In the genomic region with DNA sequence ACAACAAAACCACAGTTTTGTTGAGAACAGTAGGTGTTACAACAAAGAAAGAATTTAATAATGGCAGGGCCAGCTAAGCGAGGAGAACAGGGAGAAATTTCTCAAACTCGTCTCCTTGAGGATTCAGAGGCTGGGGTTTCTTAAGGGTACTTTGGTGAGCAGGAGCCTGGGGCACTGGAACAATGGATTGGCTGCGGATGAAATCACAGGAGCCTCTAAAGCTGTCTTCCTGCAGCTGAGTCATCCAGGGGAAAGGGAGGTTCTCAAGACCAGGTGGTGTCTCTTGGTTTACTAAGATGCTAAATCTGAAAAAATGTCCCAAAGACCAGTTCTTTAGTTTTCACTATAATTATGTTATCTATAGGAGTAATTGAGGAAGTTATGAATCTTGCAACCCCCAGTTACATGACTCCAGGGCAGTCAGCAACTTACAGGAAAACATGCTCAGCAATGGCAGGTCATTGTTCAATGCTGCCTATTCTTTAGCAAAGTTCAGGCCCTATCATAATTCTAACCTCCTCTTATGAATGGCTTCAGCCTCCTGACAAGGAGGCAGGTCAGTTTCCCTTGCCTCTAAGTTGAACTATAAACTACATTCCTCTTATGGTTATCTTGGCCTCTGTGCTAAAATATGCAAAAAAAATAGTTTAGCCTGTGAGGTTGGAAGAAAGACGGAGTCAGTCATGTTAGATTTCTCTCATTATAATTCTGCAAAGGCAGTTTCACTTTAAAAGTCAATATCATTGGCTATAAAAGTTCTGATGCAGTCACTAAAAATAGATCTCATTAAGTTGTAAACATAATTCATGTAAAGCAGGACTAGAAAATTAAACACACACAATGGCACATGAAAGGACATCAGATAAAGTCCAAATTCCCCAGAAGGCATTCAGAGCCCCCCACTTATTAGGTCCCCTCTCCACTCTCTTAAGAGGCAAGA, we compare ENCODE assay signal across 14 cellular contexts.
DNase-seq lines count a peak whose midpoint lies in the region; ATAC-seq and TF ChIP-seq lines count a peak whose summit lies in the region.
"Had no signal": no experiment of that assay in that cellular context is flagged by ENCODE, and none has a peak within 500 bp of the region (broad histone marks: within the 10 kb centered on the region; RNA-seq: fewer than 3 reads in every experiment).

No MANE protein-coding gene starts in this region.

- H3K9me3 ChIP-seq in colonic mucosa (no peaks in the 10 kb centered on the region), thyroid gland (no peaks in the 10 kb centered on the region)
- H3K9me3 ChIP-seq: upper lobe of right lung had no signal

- H3K36me3 ChIP-seq in colonic mucosa (no peaks in the 10 kb centered on the region), thyroid gland (no peaks in the 10 kb centered on the region)
- H3K36me3 ChIP-seq: BLaER1 treated with 17β-estradiol and CSF1 and Interleukin-3, amounts not matched to agents 10 nM and 100 nM; cardiac muscle cell; upper lobe of right lung had no signal

- WGBS in thyroid gland, 2 donors, result 48 to 54% methylated on average over 4 of the region's 4 CpGs

- H3K27me3 ChIP-seq in colonic mucosa (no peaks in the 10 kb centered on the region), thyroid gland (no peaks in the 10 kb centered on the region)
- H3K27me3 ChIP-seq: BLaER1 treated with 17β-estradiol and CSF1 and Interleukin-3, amounts not matched to agents 10 nM and 100 nM; cardiac muscle cell; upper lobe of right lung had no signal

- TF ChIP-seq POLR2A in thyroid gland (IDR thresholded peaks at IDR 0.05), result no peak

- intact Hi-C loops in colonic mucosa (cut with DNase I), result loop anchor here (10.0 kb wide), 1 partner anchor 63 kb away; no protein-coding TSS in a partner anchor
- intact Hi-C loops in thyroid gland (cut with DNase I), result no loop called here

- H3K27ac ChIP-seq in colonic mucosa, result peak overlapping the region; percentile 80
- H3K27ac ChIP-seq in thyroid gland, result peak overlapping the region; percentile 11 to 58 (median 56)
- H3K27ac ChIP-seq in substantia nigra (ENCODE audit: low read depth, low read length, poor library complexity, severe bottlenecking), result no peak overlapping the region
- H3K27ac ChIP-seq: BLaER1 treated with 17β-estradiol and CSF1 and Interleukin-3, amounts not matched to agents 10 nM and 100 nM; cardiac muscle cell; upper lobe of right lung had no signal

- H3K4me3 ChIP-seq in colonic mucosa, result no peak overlapping the region
- H3K4me3 ChIP-seq in thyroid gland (replicated peaks in 1 of 3), result no peak overlapping the region
- H3K4me3 ChIP-seq: BLaER1 treated with 17β-estradiol and CSF1 and Interleukin-3, amounts not matched to agents 10 nM and 100 nM; cardiac muscle cell; upper lobe of right lung had no signal

- H3K9ac ChIP-seq in colonic mucosa (ENCODE audit: low read depth in 2 of 2, low read length in 2 of 2), result no peak overlapping the region
- H3K9ac ChIP-seq: BLaER1 treated with 17β-estradiol and CSF1 and Interleukin-3, amounts not matched to agents 10 nM and 100 nM had no signal

- TF ChIP-seq CTCF in colonic mucosa (IDR thresholded peaks at IDR 0.05) (no peak), thyroid gland (IDR thresholded peaks at IDR 0.05) (no peak)

- ATAC-seq in HG02870 (IDR thresholded peaks at IDR 0.05; ENCODE audit: unreplicated experiment), result no peak
- ATAC-seq: upper lobe of right lung had no signal

- peak; percentile 51 for DNase-seq in M059J (ENCODE audit: low read depth)
- DNase-seq in colonic mucosa, result no peak
- peak; percentile 77 for DNase-seq in islet precursor cell
- peak; percentile 41 to 54 for DNase-seq in thyroid gland
- DNase-seq in substantia nigra (lab: John Stamatoyannopoulos, UW), result no peak
- no peak for DNase-seq in GDM1 (lab: John Stamatoyannopoulos, UW)
- DNase-seq: activated B cell treated with CpG ODN at 0.5 μM for 24 hours; activated naive CD4-positive, alpha-beta T cell treated with Interleukin-2 at 50 U/mL for 16 hours; NCI-H1105 treated with DMSO at 0.1 percent for 48 hours; NCI-H345; upper lobe of right lung had no signal

- H3K4me1 ChIP-seq in colonic mucosa (no peaks in the 10 kb centered on the region), thyroid gland (peaks cover 29 to 52% of the 10 kb centered on the region in 2 donors)
- H3K4me1 ChIP-seq: upper lobe of right lung had no signal

Comparison
In these comparisons a context has a peak if more than half of its experiments do, and no peak if none do; other contexts are left out.
1. DNase-seq: peak in M059J (single experiment), islet precursor cell (single experiment) and thyroid gland (2 of 2); none in colonic mucosa (single experiment), substantia nigra (0 of 49) and GDM1 (single experiment).